Comparison of ENCODE assay signal across 13 cellular contexts in genomic region chr17:2996208-2996855, GRCh38.
DNase-seq lines count a peak whose midpoint lies in the region; ATAC-seq and TF ChIP-seq lines count a peak whose summit lies in the region.
"Had no signal": no experiment of that assay in that cellular context is flagged by ENCODE, and none has a peak within 500 bp of the region (broad histone marks: within the 10 kb centered on the region; RNA-seq: fewer than 3 reads in every experiment).

No MANE protein-coding gene starts in this region.

- no peaks in the 10 kb centered on the region for H4K20me1 ChIP-seq in osteoblast (ENCODE audit: insufficient read depth, low read length)

- H3K27me3 ChIP-seq in osteoblast (ENCODE audit: insufficient read depth, low read length) = no peaks in the 10 kb centered on the region
- no peaks in the 10 kb centered on the region for H3K27me3 ChIP-seq in tibial nerve

- H3K4me1 ChIP-seq in osteoblast (ENCODE audit: insufficient read depth, low read length) (peaks cover 20% of the 10 kb centered on the region), tibial nerve (peaks cover 0 to 19% (median 0%) of the 10 kb centered on the region in 4 donors)

- peak in 1 of 2 donors; percentile 66 for TF ChIP-seq EP300 in tibial nerve (IDR thresholded peaks at IDR 0.05)

- POLR2A ChIA-PET in RWPE1 (lab: Yijun Ruan, JAX; ENCODE audit: low non-redundant PET) = no interaction called here

- H3K4me3 ChIP-seq in osteoblast (ENCODE audit: insufficient read depth, low read length) (no peak overlapping the region), tibial nerve (no peak overlapping the region)
- H3K4me3 ChIP-seq: lung had no signal

- 49 to 56% methylated on average over 12 of the region's 12 CpGs for WGBS in tibial nerve, 2 donors

- H3K79me2 ChIP-seq in osteoblast (ENCODE audit: insufficient read depth, low read length) = no peaks in the 10 kb centered on the region

- no peak for DNase-seq in RWPE1 (ENCODE audit: low spot score)
- DNase-seq in fibroblast of gingiva (ENCODE audit: low read depth) = peak; percentile 72
- no peak for DNase-seq in osteoblast (ENCODE audit: insufficient read length, low spot score, missing footprints)
- peak; percentile 39 to 61 for DNase-seq in tibial nerve (ENCODE audit: low spot score in 2 of 2)
- no peak for DNase-seq in GF-D8 (lab: John Stamatoyannopoulos, UW)
- DNase-seq in SIG-M5 (lab: John Stamatoyannopoulos, UW) = no peak
- DNase-seq: activated CD4-positive, alpha-beta T cell treated with anti-CD3 and anti-CD28 coated beads for 48 hours; activated T-cell treated with anti-CD3 and anti-CD28 coated beads, Interleukin-2, amount 50 U/mL, for 1 hour; CD8-positive, alpha-beta T cell; SHP77 treated with DMSO at 0.1 percent for 48 hours had no signal

- CTCF ChIA-PET in RWPE1 (lab: Yijun Ruan, JAX) = no interaction called here

- ATAC-seq in GM21526 (IDR thresholded peaks at IDR 0.05; ENCODE audit: low FRiP score, unreplicated experiment) = no peak
- ATAC-seq: CD8-positive, alpha-beta T cell had no signal

- H3K27ac ChIP-seq in RWPE1 (peak overlapping the region; percentile 26), osteoblast (ENCODE audit: low read depth, low read length) (peak overlapping the region; percentile 54), tibial nerve (peak overlapping the region in 3 of 4 donors; percentile 50 to 73 (median 65))
- H3K27ac ChIP-seq: epithelial cell of prostate had no signal

- H2AFZ ChIP-seq in osteoblast (ENCODE audit: low read length) = peak overlapping the region; percentile 59

- H3K4me2 ChIP-seq in osteoblast (ENCODE audit: insufficient read depth, low read length) = no peak overlapping the region

- TF ChIP-seq POLR2A in tibial nerve (IDR thresholded peaks at IDR 0.05) = no peak

- TF ChIP-seq CTCF in RWPE1 (conservative IDR thresholded peaks at IDR 0.05; ENCODE audit: low read depth) = no peak
- no peak for TF ChIP-seq CTCF in osteoblast (IDR thresholded peaks at IDR 0.05; ENCODE audit: extremely low read depth, low read depth, low read length)
- no peak for TF ChIP-seq CTCF in tibial nerve (IDR thresholded peaks at IDR 0.05)

- H3K36me3 ChIP-seq in osteoblast (ENCODE audit: insufficient read depth, low read length) = peaks cover 11% of the 10 kb centered on the region
- H3K36me3 ChIP-seq in tibial nerve = peaks cover 0 to 12% (median 0%) of the 10 kb centered on the region in 3 donors

- H3K9me3 ChIP-seq in osteoblast (ENCODE audit: low read depth, low read length) (no peaks in the 10 kb centered on the region), tibial nerve (no peaks in the 10 kb centered on the region)

Comparison
In these comparisons a context has a peak if more than half of its experiments do, and no peak if none do; other contexts are left out.
1. DNase-seq: peak in fibroblast of gingiva (single experiment) and tibial nerve (2 of 2); none in RWPE1 (single experiment), osteoblast (single experiment), GF-D8 (single experiment) and SIG-M5 (single experiment).
2. Peak in every context shown above with its lines, with median percentiles within 50 percentile points of each other: H3K27ac ChIP-seq.